27 cellular contexts compared by ENCODE assay signal in genomic region chr7:134334408-134334807, GRCh38.
"Had no signal": no experiment of that assay in that cellular context is flagged by ENCODE, and none has a peak within 500 bp of the region (broad histone marks: within the 10 kb centered on the region; RNA-seq: fewer than 3 reads in every experiment).

No MANE protein-coding gene starts in this region.

- ATAC-seq: naive thymus-derived CD8-positive, alpha-beta T cell; pancreas; psoas muscle; right cardiac atrium; right lobe of liver; stimulated activated memory B cell treated with anti-CD40 and anti-IgM and Interleukin-4, amounts not matched to agents 10 μg/mL and 1 μg/mL and 100 μg/mL, for 72 hours; upper lobe of right lung had no signal

- H3K36me3 Mint-ChIP-seq: natural killer cell treated with Interleukin-12 subunit alpha and Interleukin-12 subunit beta and Interleukin-15 and Interleukin-18, amount 100 ng/mL, for 72 hours; stimulated activated memory B cell treated with anti-CD40 and anti-IgM and Interleukin-4, amounts not matched to agents 10 μg/mL and 1 μg/mL and 100 μg/mL, for 72 hours; type B pancreatic cell had no signal

- H3K9me3 Mint-ChIP-seq: natural killer cell treated with Interleukin-12 subunit alpha and Interleukin-12 subunit beta and Interleukin-15 and Interleukin-18, amount 100 ng/mL, for 72 hours had no signal

- DNase-seq: naive B cell; naive thymus-derived CD8-positive, alpha-beta T cell; nephron progenitor cell; nucleus accumbens; pancreas; psoas muscle; right cardiac atrium; right lobe of liver; sigmoid colon; small intestine; stimulated activated CD4-positive, alpha-beta T cell treated with anti-CD3 and anti-CD28 coated beads, Interleukin-15, amount 100 ng/mL, for 24 hours; stimulated activated CD4-positive, alpha-beta T cell treated with anti-CD3 and anti-CD28 coated beads, Interleukin-2, amount 100 ng/mL, for 24 hours; stimulated activated CD4-positive, alpha-beta T cell treated with anti-CD3 and anti-CD28 coated beads, Interleukin-2, amount 100 ng/mL, for 48 hours; stimulated activated CD4-positive, alpha-beta T cell treated with anti-CD3 and anti-CD28 coated beads, Interleukin-4, amount 100 ng/mL, for 24 hours; stimulated activated naive CD4-positive, alpha-beta T cell; substantia nigra; testis; tibial artery; transverse colon; upper lobe of right lung; uterus had no signal

- H3K4me3 Mint-ChIP-seq: naive B cell; naive thymus-derived CD8-positive, alpha-beta T cell; natural killer cell treated with Interleukin-12 subunit alpha and Interleukin-12 subunit beta and Interleukin-15 and Interleukin-18, amount 100 ng/mL, for 72 hours; nephron progenitor cell; neural crest cell; stimulated activated memory B cell treated with anti-CD40 and anti-IgM and Interleukin-4, amounts not matched to agents 10 μg/mL and 1 μg/mL and 100 μg/mL, for 72 hours; stimulated activated naive CD8-positive, alpha-beta T cell treated with anti-CD3 and anti-CD28 coated beads, Interleukin-15, Interleukin-2, amounts not matched to agents 100 ng/mL and 50 ng/mL, for 24 hours; type B pancreatic cell had no signal

- H3K27ac Mint-ChIP-seq: naive thymus-derived CD8-positive, alpha-beta T cell; natural killer cell treated with Interleukin-12 subunit alpha and Interleukin-12 subunit beta and Interleukin-15 and Interleukin-18, amount 100 ng/mL, for 72 hours; nephron progenitor cell; progenitor cell of endocrine pancreas; stimulated activated memory B cell treated with anti-CD40 and anti-IgM and Interleukin-4, amounts not matched to agents 10 μg/mL and 1 μg/mL and 100 μg/mL, for 72 hours; stimulated activated naive CD8-positive, alpha-beta T cell treated with anti-CD3 and anti-CD28 coated beads, Interleukin-15, Interleukin-2, amounts not matched to agents 100 ng/mL and 50 ng/mL, for 24 hours; type B pancreatic cell had no signal

- H3K4me1 Mint-ChIP-seq: naive B cell; naive thymus-derived CD8-positive, alpha-beta T cell; stimulated activated memory B cell treated with anti-CD40 and anti-IgM and Interleukin-4, amounts not matched to agents 10 μg/mL and 1 μg/mL and 100 μg/mL, for 72 hours had no signal

- H3K27me3 Mint-ChIP-seq: progenitor cell of endocrine pancreas had no signal
